ENCODE assay signal across 12 cellular contexts in the genomic region with DNA sequence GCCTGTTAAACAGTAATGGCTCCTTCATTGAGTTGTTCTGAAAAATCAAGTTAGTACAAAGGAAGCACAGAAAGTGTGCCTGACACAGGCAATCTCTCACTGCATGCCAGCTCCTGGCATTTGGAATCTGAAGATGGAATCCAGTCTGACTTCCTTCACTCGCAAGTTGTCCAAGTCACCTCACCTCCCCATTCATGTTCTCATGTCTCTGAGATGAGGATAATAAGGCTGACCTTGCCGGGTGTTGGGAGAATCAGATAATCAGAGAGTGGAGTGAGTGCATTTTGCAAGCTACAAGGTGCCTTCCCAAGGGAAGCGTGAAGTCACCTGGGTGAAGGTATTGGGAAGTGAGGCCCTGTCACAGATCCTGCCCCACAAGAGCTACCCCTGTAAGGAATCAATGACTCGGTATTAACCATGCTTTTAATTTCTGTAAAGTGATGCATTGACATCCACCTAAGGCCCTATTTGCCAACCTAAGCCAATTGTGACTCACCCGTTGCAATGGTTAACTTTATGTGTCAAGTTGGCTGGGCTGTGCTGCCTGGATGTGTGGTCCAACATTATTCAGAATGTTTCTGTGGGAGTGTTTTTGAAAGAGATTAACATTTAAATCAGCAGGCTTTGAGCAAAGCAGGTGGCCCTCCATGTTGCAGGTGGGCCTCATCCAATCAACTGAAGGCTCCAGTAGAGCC.
DNase-seq lines count a peak whose midpoint lies in the region; ATAC-seq, FAIRE-seq and TF ChIP-seq lines count a peak whose summit lies in the region.
"Had no signal": no experiment of that assay in that cellular context is flagged by ENCODE, and none has a peak within 500 bp of the region (broad histone marks: within the 10 kb centered on the region; RNA-seq: fewer than 3 reads in every experiment).

No MANE protein-coding gene starts in this region.

- H3K36me3 ChIP-seq in gastroesophageal sphincter: no peaks in the 10 kb centered on the region
- H3K36me3 ChIP-seq in kidney (ENCODE audit: control insufficient read depth in 1 of 2, insufficient read depth in 2 of 2, low read length in 2 of 2): no peaks in the 10 kb centered on the region
- no peaks in the 10 kb centered on the region for H3K36me3 ChIP-seq in thyroid gland

- TF ChIP-seq EP300 in gastroesophageal sphincter (IDR thresholded peaks at IDR 0.05): no peak

- H3K9ac ChIP-seq in kidney (ENCODE audit: low read length in 2 of 2): no peak overlapping the region

- POLR2A ChIA-PET in activated CD8-positive, alpha-beta T cell treated with anti-CD3 and anti-CD28 coated beads for 36 hours (lab: Charles Lee): no interaction called here
- POLR2A ChIA-PET in activated CD8-positive, alpha-beta T cell treated with anti-CD3 and anti-CD28 coated beads, Interleukin-2, amount 10 ng/mL, durations not matched to agents 7 days and 5 days (lab: Charles Lee): interaction anchor here (2.2 kb wide), 1 partner anchor 12 kb away, joined by 6 read pairs; no protein-coding TSS in a partner anchor

- CTCF ChIA-PET in activated CD8-positive, alpha-beta T cell treated with anti-CD3 and anti-CD28 coated beads for 36 hours (lab: Charles Lee): interaction anchor here (1.3 to 3.9 kb wide), 3 partner anchors 11 to 41 kb away, joined by 3 to 13 read pairs (median 12); no protein-coding TSS in a partner anchor
- CTCF ChIA-PET in activated CD8-positive, alpha-beta T cell treated with anti-CD3 and anti-CD28 coated beads, Interleukin-2, amount 10 ng/mL, durations not matched to agents 7 days and 5 days (lab: Charles Lee): no interaction called here

- H3K4me3 Mint-ChIP-seq in activated CD8-positive, alpha-beta T cell treated with anti-CD3 and anti-CD28 coated beads for 36 hours: no peak overlapping the region
- no peak overlapping the region for H3K4me3 Mint-ChIP-seq in activated CD8-positive, alpha-beta T cell treated with anti-CD3 and anti-CD28 coated beads, Interleukin-2, amount 10 ng/mL, durations not matched to agents 7 days and 5 days
- H3K4me3 Mint-ChIP-seq in activated T-helper 17 cell treated with anti-CD3 and anti-CD28 coated beads, Interleukin-2, amount 50 U/mL, for 72 hours: no peak overlapping the region
- H3K4me3 Mint-ChIP-seq: activated CD4-positive, alpha-beta T cell treated with anti-CD3 and anti-CD28 coated beads, Interleukin-2, amount 10 ng/mL, durations not matched to agents 24 days and 14 days; activated naive CD4-positive, alpha-beta T cell treated with anti-CD3 and anti-CD28 coated beads, Interleukin-2, amount 50 U/mL, for 24 hours had no signal

- peaks cover 19% of the 10 kb centered on the region for H3K4me1 Mint-ChIP-seq in activated CD8-positive, alpha-beta T cell treated with anti-CD3 and anti-CD28 coated beads for 36 hours (ENCODE audit: low read depth)
- H3K4me1 Mint-ChIP-seq in activated CD8-positive, alpha-beta T cell treated with anti-CD3 and anti-CD28 coated beads, Interleukin-2, amount 10 ng/mL, durations not matched to agents 7 days and 5 days (ENCODE audit: low read depth): peaks cover 29% of the 10 kb centered on the region
- peaks cover 14% of the 10 kb centered on the region for H3K4me1 Mint-ChIP-seq in activated T-helper 17 cell treated with anti-CD3 and anti-CD28 coated beads, Interleukin-2, amount 50 U/mL, for 72 hours

- TF ChIP-seq POLR2A in gastroesophageal sphincter (IDR thresholded peaks at IDR 0.05) (no peak), thyroid gland (IDR thresholded peaks at IDR 0.05) (no peak)

- peak; percentile 22 for DNase-seq in activated CD8-positive, alpha-beta T cell treated with anti-CD3 and anti-CD28 coated beads for 36 hours
- DNase-seq in activated CD8-positive, alpha-beta T cell treated with anti-CD3 and anti-CD28 coated beads, Interleukin-2, amount 10 ng/mL, durations not matched to agents 7 days and 5 days: no peak
- peak; percentile 59 for DNase-seq in stromal cell of bone marrow (ENCODE audit: low read depth)
- no peak for DNase-seq in kidney
- DNase-seq in thyroid gland: no peak
- DNase-seq: activated CD4-positive, alpha-beta T cell treated with anti-CD3 and anti-CD28 coated beads, Interleukin-2, amount 10 ng/mL, durations not matched to agents 24 days and 14 days; NCI-H1417; NCI-H82 had no signal

- H3K9me3 Mint-ChIP-seq in activated CD8-positive, alpha-beta T cell treated with anti-CD3 and anti-CD28 coated beads for 36 hours: no peaks in the 10 kb centered on the region
- H3K9me3 Mint-ChIP-seq in activated CD8-positive, alpha-beta T cell treated with anti-CD3 and anti-CD28 coated beads, Interleukin-2, amount 10 ng/mL, durations not matched to agents 7 days and 5 days (ENCODE audit: insufficient read depth): no peaks in the 10 kb centered on the region
- no peaks in the 10 kb centered on the region for H3K9me3 Mint-ChIP-seq in activated T-helper 17 cell treated with anti-CD3 and anti-CD28 coated beads, Interleukin-2, amount 50 U/mL, for 72 hours
- H3K9me3 Mint-ChIP-seq: activated CD4-positive, alpha-beta T cell treated with anti-CD3 and anti-CD28 coated beads, Interleukin-2, amount 10 ng/mL, durations not matched to agents 24 days and 14 days; activated naive CD4-positive, alpha-beta T cell treated with anti-CD3 and anti-CD28 coated beads, Interleukin-2, amount 50 U/mL, for 24 hours had no signal

- no peak for TF ChIP-seq CTCF in activated CD8-positive, alpha-beta T cell treated with anti-CD3 and anti-CD28 coated beads for 36 hours (IDR thresholded peaks at IDR 0.05)
- no peak for TF ChIP-seq CTCF in gastroesophageal sphincter (IDR thresholded peaks at IDR 0.05)
- TF ChIP-seq CTCF in kidney (IDR thresholded peaks at IDR 0.05; ENCODE audit: borderline replicate concordance, extremely low read depth, insufficient read depth): no peak
- TF ChIP-seq CTCF in thyroid gland (IDR thresholded peaks at IDR 0.05): no peak

- H3K9me3 ChIP-seq in gastroesophageal sphincter (no peaks in the 10 kb centered on the region), kidney (ENCODE audit: control insufficient read depth in 1 of 2, low read length in 2 of 2) (no peaks in the 10 kb centered on the region), thyroid gland (no peaks in the 10 kb centered on the region)

- peak; percentile 46 for ATAC-seq in activated CD8-positive, alpha-beta T cell treated with anti-CD3 and anti-CD28 coated beads for 36 hours
- no peak for ATAC-seq in activated CD8-positive, alpha-beta T cell treated with anti-CD3 and anti-CD28 coated beads, Interleukin-2, amount 10 ng/mL, durations not matched to agents 7 days and 5 days
- peak; percentile 66 for ATAC-seq in activated T-helper 17 cell treated with anti-CD3 and anti-CD28 coated beads, Interleukin-2, amount 50 U/mL, for 72 hours (replicated peaks)
- ATAC-seq in gastroesophageal sphincter (no peak), GM18511 (IDR thresholded peaks at IDR 0.05; ENCODE audit: unreplicated experiment) (no peak)

- H3K4me1 ChIP-seq in gastroesophageal sphincter: peaks cover 26 to 100% (median 73%) of the 10 kb centered on the region in 3 donors
- peaks cover 47 to 52% of the 10 kb centered on the region in 2 donors for H3K4me1 ChIP-seq in kidney (ENCODE audit: control insufficient read depth in 1 of 2, insufficient read depth in 1 of 2, low read depth in 1 of 2, low read length in 2 of 2)
- peaks cover 57 to 70% of the 10 kb centered on the region in 2 donors for H3K4me1 ChIP-seq in thyroid gland

- H3K27me3 Mint-ChIP-seq in activated CD8-positive, alpha-beta T cell treated with anti-CD3 and anti-CD28 coated beads for 36 hours: peaks cover 3% of the 10 kb centered on the region
- no peaks in the 10 kb centered on the region for H3K27me3 Mint-ChIP-seq in activated CD8-positive, alpha-beta T cell treated with anti-CD3 and anti-CD28 coated beads, Interleukin-2, amount 10 ng/mL, durations not matched to agents 7 days and 5 days (ENCODE audit: low read depth)
- H3K27me3 Mint-ChIP-seq in activated T-helper 17 cell treated with anti-CD3 and anti-CD28 coated beads, Interleukin-2, amount 50 U/mL, for 72 hours: peaks cover 6% of the 10 kb centered on the region
- H3K27me3 Mint-ChIP-seq: activated CD4-positive, alpha-beta T cell treated with anti-CD3 and anti-CD28 coated beads, Interleukin-2, amount 10 ng/mL, durations not matched to agents 24 days and 14 days; activated naive CD4-positive, alpha-beta T cell treated with anti-CD3 and anti-CD28 coated beads, Interleukin-2, amount 50 U/mL, for 24 hours had no signal

- intact Hi-C loops in activated CD8-positive, alpha-beta T cell treated with anti-CD3 and anti-CD28 coated beads for 36 hours (cut with micrococcal nuclease): no loop called here
- intact Hi-C loops in kidney (cut with DNase I) (no loop called here), thyroid gland (cut with DNase I) (no loop called here)

- no peaks in the 10 kb centered on the region for H3K36me3 Mint-ChIP-seq in activated CD8-positive, alpha-beta T cell treated with anti-CD3 and anti-CD28 coated beads for 36 hours (ENCODE audit: low read depth)
- no peaks in the 10 kb centered on the region for H3K36me3 Mint-ChIP-seq in activated CD8-positive, alpha-beta T cell treated with anti-CD3 and anti-CD28 coated beads, Interleukin-2, amount 10 ng/mL, durations not matched to agents 7 days and 5 days (ENCODE audit: low read depth)
- H3K36me3 Mint-ChIP-seq in activated T-helper 17 cell treated with anti-CD3 and anti-CD28 coated beads, Interleukin-2, amount 50 U/mL, for 72 hours (ENCODE audit: low read depth): no peaks in the 10 kb centered on the region
- H3K36me3 Mint-ChIP-seq: activated naive CD4-positive, alpha-beta T cell treated with anti-CD3 and anti-CD28 coated beads, Interleukin-2, amount 50 U/mL, for 24 hours had no signal

- peak overlapping the region; percentile 5 to 99 (median 96) for H3K27ac ChIP-seq in gastroesophageal sphincter
- H3K27ac ChIP-seq in kidney (ENCODE audit: low read depth in 2 of 2, low read length in 2 of 2): no peak overlapping the region
- H3K27ac ChIP-seq in thyroid gland: no peak overlapping the region

- WGBS in gastroesophageal sphincter (ENCODE audit: low coverage in 1 of 2), 2 donors: 70 to 88% methylated on average over 2 to 3 of the region's 5 CpGs
- 91 to 95% methylated on average over 5 of the region's 5 CpGs for WGBS in thyroid gland, 2 donors

- no peak for FAIRE-seq in kidney (lab: Jason Lieb, UNC)

- H3K27me3 ChIP-seq in gastroesophageal sphincter (no peaks in the 10 kb centered on the region), thyroid gland (no peaks in the 10 kb centered on the region)

- H3K4me3 ChIP-seq in gastroesophageal sphincter (no peak overlapping the region), kidney (ENCODE audit: low read length in 2 of 2) (no peak overlapping the region), thyroid gland (replicated peaks in 1 of 3) (no peak overlapping the region)

- H3K27ac Mint-ChIP-seq in activated CD8-positive, alpha-beta T cell treated with anti-CD3 and anti-CD28 coated beads for 36 hours: no peak overlapping the region
- no peak overlapping the region for H3K27ac Mint-ChIP-seq in activated CD8-positive, alpha-beta T cell treated with anti-CD3 and anti-CD28 coated beads, Interleukin-2, amount 10 ng/mL, durations not matched to agents 7 days and 5 days
- no peak overlapping the region for H3K27ac Mint-ChIP-seq in activated T-helper 17 cell treated with anti-CD3 and anti-CD28 coated beads, Interleukin-2, amount 50 U/mL, for 72 hours
- H3K27ac Mint-ChIP-seq: activated CD4-positive, alpha-beta T cell treated with anti-CD3 and anti-CD28 coated beads, Interleukin-2, amount 10 ng/mL, durations not matched to agents 24 days and 14 days; activated naive CD4-positive, alpha-beta T cell treated with anti-CD3 and anti-CD28 coated beads, Interleukin-2, amount 50 U/mL, for 24 hours had no signal

Comparison
In these comparisons a context has a peak if more than half of its experiments do, and no peak if none do; other contexts are left out.
1. ATAC-seq: peak in activated CD8-positive, alpha-beta T cell treated with anti-CD3 and anti-CD28 coated beads for 36 hours (single experiment) and activated T-helper 17 cell treated with anti-CD3 and anti-CD28 coated beads, Interleukin-2, amount 50 U/mL, for 72 hours (single experiment); none in activated CD8-positive, alpha-beta T cell treated with anti-CD3 and anti-CD28 coated beads, Interleukin-2, amount 10 ng/mL, durations not matched to agents 7 days and 5 days (single experiment), gastroesophageal sphincter (single experiment) and GM18511 (single experiment).
2. DNase-seq: peak in activated CD8-positive, alpha-beta T cell treated with anti-CD3 and anti-CD28 coated beads for 36 hours (single experiment) and stromal cell of bone marrow (single experiment); none in activated CD8-positive, alpha-beta T cell treated with anti-CD3 and anti-CD28 coated beads, Interleukin-2, amount 10 ng/mL, durations not matched to agents 7 days and 5 days (single experiment), kidney (single experiment) and thyroid gland (0 of 2).
3. H3K27ac ChIP-seq: peak in gastroesophageal sphincter (4 of 4); none in kidney (0 of 2) and thyroid gland (0 of 3).